ENCODE assay signal across 22 cellular contexts in genomic region chr16:63976345-63976744, GRCh38.
"Had no signal": no experiment of that assay in that cellular context is flagged by ENCODE, and none has a peak within 500 bp of the region (broad histone marks: within the 10 kb centered on the region; RNA-seq: fewer than 3 reads in every experiment).

No MANE protein-coding gene starts in this region.

- H3K9ac ChIP-seq: KMS-11 had no signal

- H3K9me3 ChIP-seq: SJSA1 had no signal

- DNase-seq: Kasumi-1, MM.1S, NCI-H1092 treated with DMSO at 0.1 percent for 48 hours, NCI-H1436, NCI-H187, NCI-H2029, NCI-H2081 treated with DMSO at 0.1 percent for 48 hours, NCI-H2171, NCI-H226, NCI-H446, NCI-H510A, NCI-H524 treated with DMSO at 0.1 percent for 48 hours, NCI-H69, NCI-H774, Right ventricle myocardium superior, RPMI8226, SIG-M5 had no signal

- H3K4me3 ChIP-seq: K562, SJSA1, SK-N-MC had no signal

- H3K4me1 ChIP-seq: SJSA1 had no signal

- H3K27me3 ChIP-seq: SJSA1 had no signal

- H3K4me2 ChIP-seq: KMS-11 had no signal

- H3K36me3 ChIP-seq: SJSA1 had no signal

- H3K27ac ChIP-seq: KMS-11, SJSA1, SK-N-MC had no signal

- H3K27me3 Mint-ChIP-seq: IgD-negative memory B cell had no signal

- H3K4me3 Mint-ChIP-seq: IgD-negative memory B cell had no signal

- ATAC-seq: K562 had no signal

- H3K36me3 Mint-ChIP-seq: IgD-negative memory B cell had no signal

- H3K27ac Mint-ChIP-seq: IgD-negative memory B cell had no signal
